8 cellular contexts compared by ENCODE assay signal in genomic region chr4:118969359-118969758, GRCh38.
A peak's percentile ranks its signal among the peaks of the same experiment; 100 is the strongest.
DNase-seq lines count a peak whose midpoint lies in the region; ATAC-seq, FAIRE-seq and TF ChIP-seq lines count a peak whose summit lies in the region.

No MANE protein-coding gene starts in this region.

- FAIRE-seq in GM12891 (lab: Jason Lieb, UNC) (peak; percentile 38), H54 (lab: Jason Lieb, UNC) (no peak)

- H3K27me3 ChIP-seq in breast epithelium, result no peaks in the 10 kb centered on the region
- no peaks in the 10 kb centered on the region for H3K27me3 ChIP-seq in aorta (ENCODE audit: control insufficient read depth in 1 of 2, insufficient read depth in 2 of 2, low read length in 1 of 2)

- no peak for DNase-seq in GM12891 (ENCODE audit: insufficient read length, low spot score)
- DNase-seq in NCI-H2227 treated with DMSO at 0.1 percent for 48 hours (lab: John Stamatoyannopoulos, UW), result peak; percentile 46
- peak in 1 of 2 donors; percentile 71 for DNase-seq in breast epithelium (ENCODE audit: low spot score in 2 of 2)
- DNase-seq in left lobe of liver (ENCODE audit: low spot score), result no peak
- DNase-seq in aorta, result peak; percentile 75 to 77
- no peak for DNase-seq in H54 (ENCODE audit: insufficient read length, low spot score)

- H3K4me3 ChIP-seq in breast epithelium (no peak overlapping the region), aorta (ENCODE audit: low read length in 2 of 2) (no peak overlapping the region)

- peak in 2 of 3 donors; percentile 66 to 77 for TF ChIP-seq CTCF in breast epithelium (IDR thresholded peaks at IDR 0.05)

- no peaks in the 10 kb centered on the region for H3K36me3 ChIP-seq in breast epithelium
- H3K36me3 ChIP-seq in aorta (ENCODE audit: control insufficient read depth in 1 of 2, insufficient read depth in 2 of 2, low read length in 1 of 2), result no peaks in the 10 kb centered on the region

- H3K27ac ChIP-seq in breast epithelium (peak overlapping the region; percentile 62 to 87), aorta (ENCODE audit: low read depth in 1 of 2, low read length in 2 of 2) (no peak overlapping the region)

- WGBS in aorta, 2 donors, result 1% methylated on average over 5 of the region's 5 CpGs

- H3K4me1 ChIP-seq in breast epithelium (peaks cover 0 to 22% of the 10 kb centered on the region in 2 donors), aorta (ENCODE audit: control insufficient read depth in 1 of 2, insufficient read depth in 2 of 2, low read length in 2 of 2) (peaks cover 11 to 21% of the 10 kb centered on the region in 2 donors)

- intact Hi-C loops in breast epithelium (cut with DNase I; ENCODE audit: low total_unique reads), result no loop called here
- intact Hi-C loops in aorta (cut with DNase I), result loop anchor here (2.0 to 10.0 kb wide), 5 partner anchors 77 to 1085 kb away; no protein-coding TSS in a partner anchor

- ATAC-seq in left lobe of liver, result peak; percentile 91
- peak; percentile 91 for ATAC-seq in aorta (ENCODE audit: low FRiP score)
- ATAC-seq in GM21529 (IDR thresholded peaks at IDR 0.05; ENCODE audit: unreplicated experiment), result no peak
- no peak for ATAC-seq in HG03378 (IDR thresholded peaks at IDR 0.05; ENCODE audit: unreplicated experiment)

- TF ChIP-seq POLR2A in GM12891 (IDR thresholded peaks at IDR 0.05; ENCODE audit: low read depth, low read length) (no peak), breast epithelium (IDR thresholded peaks at IDR 0.05) (no peak), H54 (IDR thresholded peaks at IDR 0.05; ENCODE audit: low read depth, low read length) (no peak)

- H3K9me3 ChIP-seq in breast epithelium, result no peaks in the 10 kb centered on the region
- H3K9me3 ChIP-seq in aorta (ENCODE audit: control insufficient read depth, low read length), result no peaks in the 10 kb centered on the region

TF ChIP-seq in GM12891, 5 proteins besides CTCF, POLR2A, EP300 and RAD21:
- TF ChIP-seq TAF1 (IDR thresholded peaks at IDR 0.05; ENCODE audit: low read depth, low read length), result no peak
- no peak for TF ChIP-seq POLR2AphosphoS5 (IDR thresholded peaks at IDR 0.05; ENCODE audit: low read depth, low read length)
- no peak for TF ChIP-seq SPI1 (IDR thresholded peaks at IDR 0.05; ENCODE audit: low read depth, low read length)
- TF ChIP-seq PAX5 (IDR thresholded peaks at IDR 0.05; ENCODE audit: insufficient read depth, low read length, severe bottlenecking), result no peak
- no peak for TF ChIP-seq POU2F2 (IDR thresholded peaks at IDR 0.05; ENCODE audit: low read depth, low read length)

Comparison
In these comparisons a context has a peak if more than half of its experiments do, and no peak if none do; other contexts are left out.
1. DNase-seq: peak in NCI-H2227 treated with DMSO at 0.1 percent for 48 hours (single experiment) and aorta (2 of 2); none in GM12891 (single experiment), left lobe of liver (single experiment) and H54 (single experiment).
2. H3K27ac ChIP-seq: peak in breast epithelium (2 of 2); none in aorta (0 of 2).
3. ATAC-seq: peak in left lobe of liver (single experiment) and aorta (single experiment); none in GM21529 (single experiment) and HG03378 (single experiment).